Comparison of ENCODE assay signal across 11 cellular contexts in genomic region chr22:49701380-49702067, GRCh38.
DNase-seq lines count a peak whose midpoint lies in the region; ATAC-seq and TF ChIP-seq lines count a peak whose summit lies in the region.
"Had no signal": no experiment of that assay in that cellular context is flagged by ENCODE, and none has a peak within 500 bp of the region (broad histone marks: within the 10 kb centered on the region; RNA-seq: fewer than 3 reads in every experiment).

No MANE protein-coding gene starts in this region.

- TF ChIP-seq POLR2A in breast epithelium (IDR thresholded peaks at IDR 0.05) (no peak), transverse colon (IDR thresholded peaks at IDR 0.05) (no peak)

- H3K9me3 ChIP-seq in breast epithelium (peaks cover 16 to 30% of the 10 kb centered on the region in 2 donors), PC-3 (ENCODE audit: low read length) (no peaks in the 10 kb centered on the region), transverse colon (peaks cover 8% of the 10 kb centered on the region in 2 donors)

- H3K27ac ChIP-seq in breast epithelium, result no peak overlapping the region
- no peak overlapping the region for H3K27ac ChIP-seq in PC-3 (ENCODE audit: low read length)
- H3K27ac ChIP-seq in transverse colon, result no peak overlapping the region

- no peak overlapping the region for H3K27ac Mint-ChIP-seq in MCF 10A (ENCODE audit: low read depth, unreplicated experiment)
- H3K27ac Mint-ChIP-seq in stimulated activated effector memory CD8-positive, alpha-beta T cell treated with anti-CD3 and anti-CD28 coated beads, Interleukin-12 subunit alpha, Interleukin-12 subunit beta, amount 100 ng/mL, for 72 hours, result no peak overlapping the region
- H3K27ac Mint-ChIP-seq: activated naive CD8-positive, alpha-beta T cell had no signal

- CTCF ChIA-PET in MCF 10A (lab: Yijun Ruan, JAX) (interaction anchor here (0.6 kb wide), 2 partner anchors 60 to 145 kb away, joined by 3 read pairs; no protein-coding TSS in a partner anchor), PC-3 (lab: Charles Lee) (no interaction called here)

- intact Hi-C loops in MCF 10A (cut with micrococcal nuclease), result no loop called here
- intact Hi-C loops in breast epithelium (cut with DNase I; ENCODE audit: low total_unique reads), result no loop called here
- intact Hi-C loops in PC-3 (cut with micrococcal nuclease), result no loop called here
- intact Hi-C loops in transverse colon (cut with DNase I; ENCODE audit: low total_unique reads), result no loop called here

- H3F3A ChIP-seq in PC-3 (ENCODE audit: low read length, unreplicated experiment), result no peaks in the 10 kb centered on the region

- in situ Hi-C loops in transverse colon (cut with MboI; ENCODE audit: low pct_ligation_motif_present in 1 of 4, low pct_unique_long_range_greater_than_20kb in 1 of 4, low sequenced_read_pairs in 3 of 4), result no loop called here

- H3K4me2 ChIP-seq in PC-3 (ENCODE audit: low read length), result no peak overlapping the region

- H3K36me3 ChIP-seq in breast epithelium (no peaks in the 10 kb centered on the region), PC-3 (ENCODE audit: low read depth, low read length) (no peaks in the 10 kb centered on the region), transverse colon (no peaks in the 10 kb centered on the region)

- H3K9ac ChIP-seq in PC-3 (ENCODE audit: low read length), result no peak overlapping the region

- POLR2A ChIA-PET in MCF 10A (lab: Yijun Ruan, JAX), result no interaction called here
- POLR2A ChIA-PET in PC-3 (lab: Charles Lee; ENCODE audit: unreplicated experiment), result interaction anchor here (0.6 kb wide), 1 partner anchor 46 kb away, joined by 11 read pairs; no protein-coding TSS in a partner anchor

- no peak overlapping the region for H3K4me3 Mint-ChIP-seq in MCF 10A (ENCODE audit: unreplicated experiment)
- H3K4me3 Mint-ChIP-seq in stimulated activated effector memory CD8-positive, alpha-beta T cell treated with anti-CD3 and anti-CD28 coated beads, Interleukin-12 subunit alpha, Interleukin-12 subunit beta, amount 100 ng/mL, for 72 hours, result no peak overlapping the region
- H3K4me3 Mint-ChIP-seq: activated naive CD8-positive, alpha-beta T cell had no signal

- TF ChIP-seq CTCF in MCF 10A (IDR thresholded peaks at IDR 0.05; ENCODE audit: unreplicated experiment) (peak; percentile 45), breast epithelium (IDR thresholded peaks at IDR 0.05) (no peak), PC-3 (conservative IDR thresholded peaks at IDR 0.05; ENCODE audit: low read depth, low read length) (peak; percentile 67), fibroblast of villous mesenchyme (IDR thresholded peaks at IDR 0.05; ENCODE audit: insufficient read depth, low read depth, low read length) (peak; percentile 28), transverse colon (IDR thresholded peaks at IDR 0.05) (peak in 4 of 5 experiments; percentile 8 to 31 (median 19))

- H4K20me1 ChIP-seq in PC-3 (ENCODE audit: low read length), result no peaks in the 10 kb centered on the region

- no TSS peak for BruUV-seq in MCF 10A (replicated peaks; lab: Mats Ljungman, UMichigan)
- no TSS peak for BruUV-seq in PC-3 (replicated peaks; lab: Mats Ljungman, UMichigan)

- H2AFZ ChIP-seq in PC-3 (ENCODE audit: low read length), result no peak overlapping the region

- H3K9me3 Mint-ChIP-seq in MCF 10A (ENCODE audit: unreplicated experiment), result peaks cover 36% of the 10 kb centered on the region
- H3K9me3 Mint-ChIP-seq in stimulated activated effector memory CD8-positive, alpha-beta T cell treated with anti-CD3 and anti-CD28 coated beads, Interleukin-12 subunit alpha, Interleukin-12 subunit beta, amount 100 ng/mL, for 72 hours, result peaks cover 9% of the 10 kb centered on the region

- peaks cover 5% of the 10 kb centered on the region for H3K36me3 Mint-ChIP-seq in MCF 10A (ENCODE audit: insufficient read depth, unreplicated experiment)
- H3K36me3 Mint-ChIP-seq in stimulated activated effector memory CD8-positive, alpha-beta T cell treated with anti-CD3 and anti-CD28 coated beads, Interleukin-12 subunit alpha, Interleukin-12 subunit beta, amount 100 ng/mL, for 72 hours, result no peaks in the 10 kb centered on the region

- no peak overlapping the region for H3K4me3 ChIP-seq in breast epithelium
- H3K4me3 ChIP-seq in PC-3 (ENCODE audit: low read length), result no peak overlapping the region
- H3K4me3 ChIP-seq in fibroblast of villous mesenchyme (ENCODE audit: low read depth, low read length), result no peak overlapping the region
- no peak overlapping the region for H3K4me3 ChIP-seq in transverse colon

- WGBS in transverse colon (ENCODE audit: low coverage in 1 of 2), 2 donors, result 64 to 77% methylated on average over 6 of the region's 6 CpGs

- ATAC-seq in PC-3 (no peak), GM18861 (IDR thresholded peaks at IDR 0.05; ENCODE audit: unreplicated experiment) (no peak)
- no peak for ATAC-seq in stimulated activated effector memory CD8-positive, alpha-beta T cell treated with anti-CD3 and anti-CD28 coated beads, Interleukin-12 subunit alpha, Interleukin-12 subunit beta, amount 100 ng/mL, for 72 hours

- no peaks in the 10 kb centered on the region for H3K27me3 Mint-ChIP-seq in MCF 10A (ENCODE audit: insufficient read depth, unreplicated experiment)

- peaks cover 0 to 60% of the 10 kb centered on the region in 2 donors for H3K27me3 ChIP-seq in breast epithelium
- H3K27me3 ChIP-seq in PC-3 (ENCODE audit: low read length), result peaks cover 49% of the 10 kb centered on the region
- peaks cover 35% of the 10 kb centered on the region for H3K27me3 ChIP-seq in transverse colon

- no peak for TF ChIP-seq EP300 in transverse colon (IDR thresholded peaks at IDR 0.05; ENCODE audit: low read depth)

- DNase-seq in MCF 10A (ENCODE audit: unreplicated experiment) (peak; percentile 1), breast epithelium (ENCODE audit: low spot score in 2 of 2) (no peak), PC-3 (peak; percentile 5), fibroblast of villous mesenchyme (ENCODE audit: low read depth) (no peak), transverse colon (no peak), DMS53 treated with DMSO at 0.1 percent for 48 hours (lab: John Stamatoyannopoulos, UW; ENCODE audit: unreplicated experiment) (no peak)
- no peak for DNase-seq in stimulated activated effector memory CD8-positive, alpha-beta T cell treated with anti-CD3 and anti-CD28 coated beads, Interleukin-12 subunit alpha, Interleukin-12 subunit beta, amount 100 ng/mL, for 72 hours (ENCODE audit: low spot score in 2 of 2)
- DNase-seq: retina, T-helper 9 cell had no signal

- H3K9me2 ChIP-seq in PC-3 (replicated peaks; ENCODE audit: low read length), result no peaks in the 10 kb centered on the region

- H3K79me2 ChIP-seq in PC-3 (ENCODE audit: low read length), result no peaks in the 10 kb centered on the region

- no peaks in the 10 kb centered on the region for H3K4me1 Mint-ChIP-seq in MCF 10A (ENCODE audit: insufficient read depth, unreplicated experiment)
- no peaks in the 10 kb centered on the region for H3K4me1 Mint-ChIP-seq in stimulated activated effector memory CD8-positive, alpha-beta T cell treated with anti-CD3 and anti-CD28 coated beads, Interleukin-12 subunit alpha, Interleukin-12 subunit beta, amount 100 ng/mL, for 72 hours

- no peaks in the 10 kb centered on the region for H3K4me1 ChIP-seq in breast epithelium
- H3K4me1 ChIP-seq in PC-3 (ENCODE audit: insufficient read depth, low read length), result no peaks in the 10 kb centered on the region
- no peaks in the 10 kb centered on the region for H3K4me1 ChIP-seq in transverse colon

Comparison
In these comparisons a context has a peak if more than half of its experiments do, and no peak if none do; other contexts are left out.
1. DNase-seq: peak in MCF 10A (single experiment) and PC-3 (single experiment); none in breast epithelium (0 of 2), fibroblast of villous mesenchyme (single experiment), transverse colon (single experiment), DMS53 treated with DMSO at 0.1 percent for 48 hours (single experiment) and stimulated activated effector memory CD8-positive, alpha-beta T cell treated with anti-CD3 and anti-CD28 coated beads, Interleukin-12 subunit alpha, Interleukin-12 subunit beta, amount 100 ng/mL, for 72 hours (0 of 2).
2. CTCF ChIP-seq: peak in MCF 10A (single experiment), PC-3 (single experiment), fibroblast of villous mesenchyme (single experiment) and transverse colon (4 of 5); none in breast epithelium (0 of 3).